ENCODE assay signal across 29 cellular contexts in genomic region chr3:10445561-10445960, GRCh38. TPM values are rescaled to one million over a fixed set of nuclear protein-coding genes. Genes with fewer than 3 reads are reported as not detected.
DNase-seq lines count a peak whose midpoint lies in the region; ATAC-seq, FAIRE-seq and TF ChIP-seq lines count a peak whose summit lies in the region.
"Had no signal": no experiment of that assay in that cellular context is flagged by ENCODE, and none has a peak within 500 bp of the region (broad histone marks: within the 10 kb centered on the region; RNA-seq: fewer than 3 reads in every experiment).

No MANE protein-coding gene starts in this region.

- TF ChIP-seq CTCF in smooth muscle cell (IDR thresholded peaks at IDR 0.05; ENCODE audit: borderline replicate concordance, insufficient read depth, poor library complexity, severe bottlenecking) (no peak), D721Med (IDR thresholded peaks at IDR 0.05; ENCODE audit: insufficient read depth, missing control alignments) (no peak)

- peak; percentile 33 for DNase-seq in EL
- DNase-seq in MV-4-11 (lab: John Stamatoyannopoulos, UW) = peak; percentile 31
- peak; percentile 39 for DNase-seq in hepatic stellate cell (ENCODE audit: low spot score)
- DNase-seq in smooth muscle cell (lab: John Stamatoyannopoulos, UW; ENCODE audit: unreplicated experiment) = no peak
- no peak for DNase-seq in D721Med (ENCODE audit: insufficient read length, low spot score)
- no peak for DNase-seq in NCI-H524 treated with DMSO at 0.1 percent for 48 hours (lab: John Stamatoyannopoulos, UW)
- DNase-seq: activated CD4-positive, alpha-beta T cell treated with anti-CD3 and anti-CD28 coated beads, Interleukin-2, amount 50 U/mL, for 48 hours; activated CD4-positive, CD25-positive, alpha-beta regulatory T cell; activated CD8-positive, alpha-beta memory T cell treated with anti-CD3 and anti-CD28 coated beads, Interleukin-2, amount 50 U/mL, for 4 hours; CD8-positive, alpha-beta memory T cell; colonic mucosa; DMS153; effector memory CD4-positive, alpha-beta T cell; erythroblast; GF-D8; heart left ventricle; Kasumi-1; left colon; NCI-H1105 treated with DMSO at 0.1 percent for 48 hours; NCI-H2029; NCI-H526 treated with DMSO at 0.1 percent for 48 hours; SHP77 treated with DMSO at 0.1 percent for 48 hours; stimulated activated naive CD4-positive, alpha-beta T cell treated with Interleukin-2 at 50 U/mL for 16 hours; uterus had no signal

- no peaks in the 10 kb centered on the region for H3K79me2 ChIP-seq in smooth muscle cell (ENCODE audit: low read depth)

- no peak overlapping the region for H3K27ac ChIP-seq in smooth muscle cell (ENCODE audit: low read depth)
- H3K27ac ChIP-seq: colonic mucosa, heart left ventricle, neural progenitor cell, prostate gland, uterus had no signal

- peaks cover 5% of the 10 kb centered on the region for H3K27me3 ChIP-seq in smooth muscle cell (ENCODE audit: low read depth)
- H3K27me3 ChIP-seq: colonic mucosa, neural progenitor cell, uterus had no signal

- FAIRE-seq in D721Med (lab: Jason Lieb, UNC) = no peak

- no peaks in the 10 kb centered on the region for H4K20me1 ChIP-seq in smooth muscle cell (ENCODE audit: low read depth)

- no peaks in the 10 kb centered on the region for H3K9me3 ChIP-seq in smooth muscle cell (replicated peaks; ENCODE audit: low read depth)
- H3K9me3 ChIP-seq: colonic mucosa, heart left ventricle, prostate gland, uterus had no signal

- ATAC-seq in GM18868 (IDR thresholded peaks at IDR 0.05; ENCODE audit: unreplicated experiment) = no peak
- ATAC-seq: activated T-helper 17 cell treated with anti-CD3 and anti-CD28 coated beads, Interleukin-2, amount 50 U/mL, for 72 hours; heart left ventricle; left colon had no signal

- H3K9ac ChIP-seq in smooth muscle cell (ENCODE audit: low read depth) = no peak overlapping the region
- H3K9ac ChIP-seq: neural progenitor cell had no signal

- H3K4me3 ChIP-seq in smooth muscle cell = no peak overlapping the region
- H3K4me3 ChIP-seq: colonic mucosa, heart left ventricle, neural progenitor cell, prostate gland, uterus had no signal

- no peaks in the 10 kb centered on the region for H3F3A ChIP-seq in smooth muscle cell (ENCODE audit: low read depth)

- H2AFZ ChIP-seq in smooth muscle cell (ENCODE audit: low read depth) = no peak overlapping the region
- H2AFZ ChIP-seq: neural progenitor cell had no signal

- no peaks in the 10 kb centered on the region for H3K36me3 ChIP-seq in smooth muscle cell (ENCODE audit: low read depth)
- H3K36me3 ChIP-seq: colonic mucosa, heart left ventricle, neural progenitor cell, prostate gland, uterus had no signal

- peak overlapping the region; percentile 25 for H3K4me2 ChIP-seq in smooth muscle cell
- H3K4me2 ChIP-seq: neural progenitor cell had no signal

- 15% methylated on average over 6 of the region's 6 CpGs for WGBS in smooth muscle cell (ENCODE audit: low lambda C conversion rate)

- peaks cover 4% of the 10 kb centered on the region for H3K4me1 ChIP-seq in smooth muscle cell (ENCODE audit: low read depth)
- H3K4me1 ChIP-seq: colonic mucosa, heart left ventricle, neural progenitor cell, prostate gland, uterus had no signal

RNA-seq across cellular contexts. Expression of gene ATP2B2, which starts 59.8 kb away (rescaled TPM):
- total RNA-seq in smooth muscle cell = not detected in 2 replicates
- polyA plus RNA-seq in smooth muscle cell = not detected in 2 replicates
- total RNA-seq: activated T-helper 17 cell treated with anti-CD3 and anti-CD28 coated beads, Interleukin-2, amount 50 U/mL, for 72 hours; CD8-positive, alpha-beta memory T cell; fibroblast of villous mesenchyme had no signal
- polyA plus RNA-seq: CD8-positive, alpha-beta memory T cell had no signal

Comparison
In these comparisons a context has a peak if more than half of its experiments do, and no peak if none do; other contexts are left out.
1. DNase-seq: peak in EL (single experiment), MV-4-11 (single experiment) and hepatic stellate cell (single experiment); none in smooth muscle cell (single experiment), D721Med (single experiment) and NCI-H524 treated with DMSO at 0.1 percent for 48 hours (single experiment).